ENCODE assay signal across 16 cellular contexts in genomic region chr11:823441-824291, GRCh38. TPM values are rescaled to one million over a fixed set of nuclear protein-coding genes. Genes with fewer than 3 reads are reported as not detected.
DNase-seq lines count a peak whose midpoint lies in the region; ATAC-seq, FAIRE-seq and TF ChIP-seq lines count a peak whose summit lies in the region.
"Had no signal": no experiment of that assay in that cellular context is flagged by ENCODE, and none has a peak within 500 bp of the region (broad histone marks: within the 10 kb centered on the region; RNA-seq: fewer than 3 reads in every experiment).

No MANE protein-coding gene starts in this region.

- ATAC-seq in pancreas = no peak
- ATAC-seq: HCT116, heart right ventricle had no signal

- FAIRE-seq in pancreas (lab: Jason Lieb, UNC) (no peak), D721Med (lab: Jason Lieb, UNC) (no peak)

- intact Hi-C loops in pancreas (cut with DNase I) = no loop called here

- TF ChIP-seq CTCF in pancreas (IDR thresholded peaks at IDR 0.05) (no peak), D721Med (IDR thresholded peaks at IDR 0.05; ENCODE audit: insufficient read depth, missing control alignments) (no peak)

- no peaks in the 10 kb centered on the region for H3K27me3 ChIP-seq in pancreas

- H3K27ac ChIP-seq in pancreas = peak overlapping the region; percentile 88 to 97 (median 91)
- H3K27ac ChIP-seq: uterus had no signal

- H3K9me3 ChIP-seq in pancreas = no peaks in the 10 kb centered on the region
- H3K9me3 ChIP-seq: heart right ventricle, uterus had no signal

- peaks cover 31 to 54% (median 33%) of the 10 kb centered on the region in 3 donors for H3K4me1 ChIP-seq in pancreas

- peak overlapping the region; percentile 12 to 80 (median 38) for H3K4me3 ChIP-seq in pancreas
- H3K4me3 ChIP-seq: heart right ventricle, uterus had no signal

- peaks cover 0 to 10% (median 6%) of the 10 kb centered on the region in 3 donors for H3K36me3 ChIP-seq in pancreas
- H3K36me3 ChIP-seq: uterus had no signal

- peak; percentile 62 for DNase-seq in NCI-H748 (lab: John Stamatoyannopoulos, UW; ENCODE audit: unreplicated experiment)
- DNase-seq in NCI-H748 treated with DMSO at 0.1 percent for 48 hours (lab: John Stamatoyannopoulos, UW) = no peak
- peak; percentile 63 for DNase-seq in NCI-H510A (lab: John Stamatoyannopoulos, UW)
- peak in 3 of 6 donors; percentile 62 to 91 (median 62) for DNase-seq in pancreas
- DNase-seq in DMS 273 (lab: John Stamatoyannopoulos, UW; ENCODE audit: unreplicated experiment) = no peak
- DNase-seq in D721Med (ENCODE audit: insufficient read length, low spot score) = no peak
- DNase-seq: ACHN; activated CD4-positive, alpha-beta T cell treated with anti-CD3 and anti-CD28 coated beads for 4 hours; DND-41; heart right ventricle; NCI-H146; NCI-H446; Right ventricle myocardium superior; SW 1271; uterus had no signal

- 42 to 45% methylated on average over 44 to 53 of the region's 53 CpGs for WGBS in pancreas, 2 donors

RNA-seq across cellular contexts. Expression of gene CRACR2B, which starts 4.1 kb away (rescaled TPM):
- total RNA-seq in pancreas = 100 to 1,000 TPM in 4 of 6 donors, 10 to 100 TPM in 2; 60.6 to 140 (median 108) TPM
- polyA plus RNA-seq in pancreas = 100 to 1,000 TPM; 263 to 378 TPM

RNA-seq across cellular contexts. Expression of gene PNPLA2, which starts 5.0 kb away (rescaled TPM):
- total RNA-seq in pancreas = 100 to 1,000 TPM in 1 of 6 donors, 10 to 100 TPM in 5; 59.1 to 109 (median 82.1) TPM
- polyA plus RNA-seq in pancreas = 100 to 1,000 TPM; 233 to 234 TPM

RNA-seq across cellular contexts. Expression of gene CD151, which starts 9.1 kb away (rescaled TPM):
- total RNA-seq in pancreas = 100 to 1,000 TPM; 163 to 278 (median 233) TPM
- polyA plus RNA-seq in pancreas = 100 to 1,000 TPM; 256 to 351 TPM

RNA-seq across cellular contexts. Expression of gene RPLP2, which starts 13.9 kb away (rescaled TPM):
- 1,000 to 10,000 TPM in 5 of 6 donors, 100 to 1,000 TPM in 1; 944 to 1,591 (median 1,137) TPM for total RNA-seq in pancreas
- polyA plus RNA-seq in pancreas = 1,000 to 10,000 TPM in 1 of 2 donors, 100 to 1,000 TPM in 1; 761 to 1,687 TPM

RNA-seq across cellular contexts. Expression of gene PIDD1, which starts 18.6 kb away (rescaled TPM):
- total RNA-seq in pancreas = 10 to 100 TPM in 1 of 6 donors, 1 to 10 TPM in 5; 6.3 to 12.9 (median 8.7) TPM
- 10 to 100 TPM; 53.1 to 70.9 TPM for polyA plus RNA-seq in pancreas

Comparison
In these comparisons a context has a peak if more than half of its experiments do, and no peak if none do; other contexts are left out.
1. DNase-seq: peak in NCI-H748 (single experiment) and NCI-H510A (single experiment); none in NCI-H748 treated with DMSO at 0.1 percent for 48 hours (single experiment), DMS 273 (single experiment) and D721Med (single experiment).